14 cellular contexts compared by ENCODE assay signal in genomic region chr11:5364214-5364613, GRCh38. TPM values are rescaled to one million over a fixed set of nuclear protein-coding genes. Genes with fewer than 3 reads are reported as not detected.
DNase-seq lines count a peak whose midpoint lies in the region; ATAC-seq and TF ChIP-seq lines count a peak whose summit lies in the region.
"Had no signal": no experiment of that assay in that cellular context is flagged by ENCODE, and none has a peak within 500 bp of the region (broad histone marks: within the 10 kb centered on the region; RNA-seq: fewer than 3 reads in every experiment).

No MANE protein-coding gene starts in this region.

- no peak for TF ChIP-seq CTCF in foreskin fibroblast (IDR thresholded peaks at IDR 0.05; ENCODE audit: low read depth, low read length)

- no peaks in the 10 kb centered on the region for H3K27me3 ChIP-seq in SJSA1 (replicated peaks)

- H3K36me3 ChIP-seq in SJSA1, result no peaks in the 10 kb centered on the region

- peaks cover 63% of the 10 kb centered on the region for H3K4me1 ChIP-seq in SJSA1 (replicated peaks)

- no peak overlapping the region for H3K4me3 ChIP-seq in SJSA1
- no peak overlapping the region for H3K4me3 ChIP-seq in foreskin fibroblast (ENCODE audit: low read depth in 1 of 2, low read length in 2 of 2)

- no peak for ATAC-seq in GM21423 (IDR thresholded peaks at IDR 0.05; ENCODE audit: unreplicated experiment)

- H3K9me3 ChIP-seq in SJSA1 (replicated peaks), result no peaks in the 10 kb centered on the region

- H3K27ac ChIP-seq in SJSA1, result peak overlapping the region; percentile 92

- DNase-seq in AG20443 (ENCODE audit: low spot score), result peak; percentile 69
- peak; percentile 83 to 95 for DNase-seq in SJSA1 (ENCODE audit: low read depth in 1 of 2, low spot score in 2 of 2)
- DNase-seq in foreskin fibroblast, result peak; percentile 88 to 89
- no peak for DNase-seq in cortex of kidney (lab: John Stamatoyannopoulos, UW)
- no peak for DNase-seq in mucosa of gallbladder (ENCODE audit: low spot score)
- DNase-seq: activated CD8-positive, alpha-beta memory T cell treated with anti-CD3 and anti-CD28 coated beads, Interleukin-2, amount 50 U/mL, for 48 hours; endodermal cell; mesendoderm; NCI-H1048; NCI-H510A; RPMI8226 had no signal

RNA-seq across cellular contexts. Expression of gene OR51B6, which starts 12.9 kb away (rescaled TPM):
- not detected in 2 replicates for total RNA-seq in SJSA1 (2014; rRNA removed; shearing (Covaris generic))
- total RNA-seq in mucosa of gallbladder, result not detected
- total RNA-seq: B cell, temporal lobe had no signal

RNA-seq across cellular contexts. Expression of gene OR51M1, which starts 19.4 kb away (rescaled TPM):
- not detected in 2 replicates for total RNA-seq in SJSA1 (2014; rRNA removed; shearing (Covaris generic))
- total RNA-seq in mucosa of gallbladder, result not detected
- total RNA-seq: B cell, temporal lobe had no signal

RNA-seq across cellular contexts. Expression of gene OR51B5, which starts 20.9 kb away (rescaled TPM):
- total RNA-seq in SJSA1 (2014; rRNA removed; shearing (Covaris generic)), result 0.39 TPM in 1 of 2 replicates, not detected in the other
- total RNA-seq in mucosa of gallbladder, result 0.37 TPM

RNA-seq across cellular contexts. Expression of gene OR51B2, which starts 40.1 kb away (rescaled TPM):
- not detected in 2 replicates for total RNA-seq in SJSA1 (2014; rRNA removed; shearing (Covaris generic))
- total RNA-seq in mucosa of gallbladder, result not detected
- total RNA-seq: B cell had no signal

RNA-seq across cellular contexts. Expression of gene OR51Q1, which starts 57.7 kb away (rescaled TPM):
- total RNA-seq in SJSA1 (2014; rRNA removed; shearing (Covaris generic)), result not detected in 2 replicates
- total RNA-seq in mucosa of gallbladder, result not detected
- total RNA-seq: B cell, temporal lobe had no signal

Comparison
In these comparisons a context has a peak if more than half of its experiments do, and no peak if none do; other contexts are left out.
1. DNase-seq: peak in AG20443 (single experiment), SJSA1 (2 of 2) and foreskin fibroblast (2 of 2); none in cortex of kidney (single experiment) and mucosa of gallbladder (single experiment).